8 cellular contexts compared by ENCODE assay signal in genomic region chr12:48183091-48183875, GRCh38. TPM values are rescaled to one million over a fixed set of nuclear protein-coding genes. Genes with fewer than 3 reads are reported as not detected.
DNase-seq lines count a peak whose midpoint lies in the region; ATAC-seq and TF ChIP-seq lines count a peak whose summit lies in the region.

CCDC184 (plus strand) TSS chr12:48183644; CDS start chr12:48184123, 479 bp downstream.

- peak; percentile 72 for ATAC-seq in GM21528 (IDR thresholded peaks at IDR 0.05; ENCODE audit: low FRiP score, unreplicated experiment)
- peak; percentile 63 for ATAC-seq in thoracic aorta (ENCODE audit: insufficient number of reproducible peaks, low FRiP score, low read depth)

- H3K27ac ChIP-seq in thoracic aorta, result peak within 1 kb of the TSS; percentile 18 to 66

- H3K4me3 ChIP-seq in thoracic aorta, result peak within 1 kb of the TSS; percentile 96

- peak within 1 kb of the TSS; percentile 94 for H3K4me3 Mint-ChIP-seq in glutamatergic neuron (ENCODE audit: unreplicated experiment)

- no peak for TF ChIP-seq CTCF in glutamatergic neuron (IDR thresholded peaks at IDR 0.05; ENCODE audit: partially characterized antibody, unreplicated experiment)
- TF ChIP-seq CTCF in thoracic aorta (IDR thresholded peaks at IDR 0.05), result peak; percentile 40

- peak within 1 kb of the TSS; percentile 89 for H3K27ac Mint-ChIP-seq in glutamatergic neuron (ENCODE audit: unreplicated experiment)

- H3K36me3 Mint-ChIP-seq in glutamatergic neuron (ENCODE audit: unreplicated experiment), result peaks cover 7% of the 10 kb centered on the region

- H3K4me1 Mint-ChIP-seq in glutamatergic neuron (ENCODE audit: low read depth, unreplicated experiment), result peaks cover 13% of the 10 kb centered on the region

- peaks cover 12% of the 10 kb centered on the region for H3K9me3 Mint-ChIP-seq in glutamatergic neuron (ENCODE audit: unreplicated experiment)

- H3K4me1 ChIP-seq in thoracic aorta (ENCODE audit: control insufficient read depth in 1 of 2, low read depth in 2 of 2), result peaks cover 4 to 16% of the 10 kb centered on the region in 2 donors

- DNase-seq in DMS 273 treated with DMSO at 0.1 percent for 48 hours (lab: John Stamatoyannopoulos, UW), result peak; percentile 34
- peak; percentile 78 for DNase-seq in KBM-7
- peak; percentile 82 for DNase-seq in SK-MEL-5 (ENCODE audit: low read depth, low spot score)
- peak; percentile 72 for DNase-seq in activated naive CD4-positive, alpha-beta T cell treated with anti-CD3 and anti-CD28 coated beads, Interleukin-2, amount 50 U/mL, for 16 hours
- DNase-seq in glutamatergic neuron, result peak; percentile 82
- DNase-seq in occipital lobe (lab: John Stamatoyannopoulos, UW), result peak; percentile 77
- peak; percentile 32 for DNase-seq in thoracic aorta (ENCODE audit: low spot score)

- H3K36me3 ChIP-seq in thoracic aorta, result no peaks in the 10 kb centered on the region

- in situ Hi-C loops in KBM-7 (cut with MboI; ENCODE audit: low pct_unique_long_range_greater_than_20kb, low sequenced_read_pairs) (no loop called here), SK-MEL-5 (cut with HindIII; ENCODE audit: low pct_unique_long_range_greater_than_20kb, low sequenced_read_pairs) (no loop called here)

- peaks cover 20% of the 10 kb centered on the region for H3K27me3 Mint-ChIP-seq in glutamatergic neuron (ENCODE audit: unreplicated experiment)

- no peaks in the 10 kb centered on the region for H3K27me3 ChIP-seq in thoracic aorta (replicated peaks; ENCODE audit: insufficient read depth)

- no peaks in the 10 kb centered on the region for H3K9me3 ChIP-seq in thoracic aorta

RNA-seq across cellular contexts. Expression of gene CCDC184, which starts in this region (rescaled TPM):
- 0.05 TPM in 2 replicates for total RNA-seq in SK-MEL-5 (2014; rRNA removed; shearing (Covaris generic))
- 0.37 and 1.7 TPM in 2 replicates for polyA plus RNA-seq in SK-MEL-5 (2015; cell fraction: cytosol; rRNA removed)
- polyA plus RNA-seq in SK-MEL-5 (2015; cell fraction: nucleus; rRNA removed), result not detected in 2 replicates
- total RNA-seq in glutamatergic neuron (ENCODE audit: unreplicated experiment) (36.2 TPM), occipital lobe (17.0 TPM), thoracic aorta (1 to 10 TPM in 1 of 2 donors, under 1 TPM in 1; 0.81 to 5.6 TPM)

Comparison
In these comparisons a context has a peak if more than half of its experiments do, and no peak if none do; other contexts are left out.
1. Peak in every context shown above with its lines: DNase-seq, ATAC-seq, H3K4me3 ChIP-seq and H3K27ac ChIP-seq.
2. DNase-seq: peak in every context shown above with its lines; median percentile 82 in SK-MEL-5; 82 in glutamatergic neuron; 78 in KBM-7; 77 in occipital lobe; 72 in activated naive CD4-positive, alpha-beta T cell treated with anti-CD3 and anti-CD28 coated beads, Interleukin-2, amount 50 U/mL, for 16 hours; 34 in DMS 273 treated with DMSO at 0.1 percent for 48 hours; 32 in thoracic aorta.